Comparison of ENCODE assay signal across 21 cellular contexts in the genomic region with DNA sequence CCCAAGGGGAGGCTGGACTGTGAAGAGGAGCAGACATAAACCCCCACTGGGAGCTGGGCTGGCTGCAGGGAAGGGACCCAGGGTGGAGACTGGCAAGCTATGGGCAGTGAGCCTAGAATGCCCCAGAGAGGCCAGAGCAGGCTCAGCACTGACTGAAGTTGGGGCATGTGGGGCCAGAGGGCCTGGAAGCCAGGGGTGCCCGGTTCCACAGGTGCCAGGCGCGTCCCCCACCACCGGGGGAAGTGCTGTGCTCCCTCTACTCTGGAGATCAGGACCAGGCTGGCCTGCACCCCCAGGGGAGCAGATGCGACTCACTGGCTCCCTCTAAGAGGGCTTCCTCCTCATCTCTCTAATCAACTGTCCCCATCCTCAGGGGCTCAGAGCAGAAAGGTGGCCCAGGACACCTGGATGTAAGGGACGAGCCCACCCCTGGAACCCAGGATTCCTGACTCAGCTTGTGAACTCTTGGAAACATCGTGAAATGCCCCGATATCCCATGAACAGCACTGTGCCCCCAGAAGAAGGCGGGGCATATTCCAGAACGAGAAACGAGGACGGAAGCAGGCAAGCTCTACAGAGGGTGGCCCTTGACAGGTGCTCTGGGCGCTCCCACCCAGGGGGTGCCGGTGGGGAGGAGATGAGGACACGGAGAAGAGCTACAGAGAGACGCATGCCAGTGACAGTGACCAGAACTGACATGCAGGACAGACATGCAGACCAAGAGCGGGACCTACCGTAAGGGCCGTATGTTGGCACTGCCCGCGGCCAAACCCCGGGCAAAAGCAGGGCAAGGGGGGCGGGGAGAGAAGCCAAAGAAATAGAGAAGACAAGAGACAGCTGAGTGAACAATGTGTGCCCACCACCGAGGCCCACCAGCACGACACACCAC. TPM values are rescaled to one million over a fixed set of nuclear protein-coding genes. Genes with fewer than 3 reads are reported as not detected.
DNase-seq lines count a peak whose midpoint lies in the region; ATAC-seq and TF ChIP-seq lines count a peak whose summit lies in the region.
"Had no signal": no experiment of that assay in that cellular context is flagged by ENCODE, and none has a peak within 500 bp of the region (broad histone marks: within the 10 kb centered on the region; RNA-seq: fewer than 3 reads in every experiment).

No MANE protein-coding gene starts in this region.

- no peak overlapping the region for H3K18ac ChIP-seq in H9 (ENCODE audit: insufficient read length, low read depth, low read length)
- no peak overlapping the region for H3K18ac ChIP-seq in neuronal stem cell (ENCODE audit: low read length)
- H3K18ac ChIP-seq in mesendoderm (ENCODE audit: low read length), result no peak overlapping the region

- H3K27ac ChIP-seq in BLaER1, result peak overlapping the region; percentile 73
- no peak overlapping the region for H3K27ac ChIP-seq in H9 (ENCODE audit: insufficient read length, low read depth, low read length)
- peak overlapping the region; percentile 30 to 93 for H3K27ac ChIP-seq in coronary artery
- H3K27ac ChIP-seq in neuronal stem cell (replicated peaks; ENCODE audit: low read length), result no peak overlapping the region
- H3K27ac ChIP-seq in mesendoderm (ENCODE audit: low read depth, low read length), result no peak overlapping the region
- no peak overlapping the region for H3K27ac ChIP-seq in GM23248
- H3K27ac ChIP-seq: neutrophil, VCaP had no signal

- H4K8ac ChIP-seq in H9 (replicated peaks; ENCODE audit: insufficient read length, low read depth, low read length) (no peak overlapping the region), neuronal stem cell (ENCODE audit: low read depth, low read length) (no peak overlapping the region), mesendoderm (ENCODE audit: low read depth, low read length) (no peak overlapping the region)

- H3K4me3 ChIP-seq in BLaER1 (no peak overlapping the region), coronary artery (no peak overlapping the region), neuronal stem cell (ENCODE audit: low read length in 2 of 2) (no peak overlapping the region), mesendoderm (ENCODE audit: low read length) (no peak overlapping the region), GM23248 (no peak overlapping the region)

- no peaks in the 10 kb centered on the region for H3K27me3 Mint-ChIP-seq in H9 (ENCODE audit: low read depth)
- H3K27me3 Mint-ChIP-seq: brain, memory B cell, T-cell had no signal

- H3K9ac ChIP-seq in BLaER1 (no peak overlapping the region; the same call in 1 of the 2 replicates), H9 (ENCODE audit: extremely low read depth, insufficient read length, low read length) (no peak overlapping the region), neuronal stem cell (ENCODE audit: low read depth, low read length, poor library complexity) (no peak overlapping the region), mesendoderm (ENCODE audit: low read length) (no peak overlapping the region), GM23248 (no peak overlapping the region)

- H2AFZ ChIP-seq in H9 (ENCODE audit: low read length) (no peak overlapping the region), neuronal stem cell (ENCODE audit: low read length) (no peak overlapping the region), GM23248 (no peak overlapping the region)

- no peaks in the 10 kb centered on the region for H3K9me2 ChIP-seq in GM23248 (ENCODE audit: insufficient read depth)

- peaks cover 15% of the 10 kb centered on the region for H3F3A ChIP-seq in GM23248 (ENCODE audit: insufficient read depth)

- H3K27me3 ChIP-seq in BLaER1 (no peaks in the 10 kb centered on the region), H9 (ENCODE audit: insufficient read depth, low read length) (no peaks in the 10 kb centered on the region), neuronal stem cell (ENCODE audit: control insufficient read depth in 3 of 3, insufficient read depth in 3 of 3, low read depth in 1 of 3, low read length in 3 of 3) (no peaks in the 10 kb centered on the region), mesendoderm (ENCODE audit: insufficient read depth, low read length, poor library complexity) (no peaks in the 10 kb centered on the region), GM23248 (replicated peaks; ENCODE audit: insufficient read depth) (no peaks in the 10 kb centered on the region)
- H3K27me3 ChIP-seq: neutrophil had no signal

- WGBS in H9 (ENCODE audit: extremely low coverage, insufficient read length, low lambda C conversion rate), result no CpG with 5 or more reads among the region's 25 CpGs
- no CpG with 5 or more reads among the region's 25 CpGs for WGBS in neuronal stem cell (ENCODE audit: extremely low coverage in 2 of 2, insufficient read length in 2 of 2, insufficient replicate concordance in 1 of 2), 2 donors
- WGBS in mesendoderm (ENCODE audit: extremely low coverage, insufficient coverage, low lambda C conversion rate), result no CpG with 5 or more reads among the region's 25 CpGs
- WGBS in GM23248 (ENCODE audit: low coverage in 1 of 2, low lambda C conversion rate in 2 of 2, missing lambda C conversion rate in 2 of 2), 2 experiments, result 86 to 89% methylated on average over 20 to 22 of the region's 25 CpGs

- no peak overlapping the region for H2BK5ac ChIP-seq in H9 (ENCODE audit: insufficient read length, low read length)
- peak overlapping the region; percentile 3 for H2BK5ac ChIP-seq in neuronal stem cell (ENCODE audit: low read length)
- H2BK5ac ChIP-seq in mesendoderm (ENCODE audit: low read length), result no peak overlapping the region

- H3K36me3 ChIP-seq in BLaER1 (peaks cover 49% of the 10 kb centered on the region), neuronal stem cell (replicated peaks in 1 of 2; ENCODE audit: control insufficient read depth in 2 of 2, insufficient read depth in 2 of 2, low read length in 2 of 2) (peaks cover 27 to 48% of the 10 kb centered on the region in 2 donors), mesendoderm (ENCODE audit: control insufficient read depth, insufficient read depth, low read length) (no peaks in the 10 kb centered on the region), GM23248 (ENCODE audit: low read depth) (peaks cover 12% of the 10 kb centered on the region; the same call in 1 of the 2 replicates)

- no peak overlapping the region for H3K4me3 Mint-ChIP-seq in H9
- H3K4me3 Mint-ChIP-seq: brain, memory B cell, T-cell had no signal

- TF ChIP-seq CTCF in H9 (conservative IDR thresholded peaks at IDR 0.05), result peak; percentile 32
- TF ChIP-seq CTCF in coronary artery (IDR thresholded peaks at IDR 0.05), result no peak

- H3K4me1 ChIP-seq in BLaER1 (peaks cover 66% of the 10 kb centered on the region), H9 (ENCODE audit: insufficient read depth, low read length) (peaks cover 4% of the 10 kb centered on the region; the same call in 1 of the 2 replicates), neuronal stem cell (ENCODE audit: control insufficient read depth in 2 of 2, insufficient read depth in 1 of 2, low read depth in 1 of 2, low read length in 2 of 2) (peaks cover 7 to 12% of the 10 kb centered on the region in 2 donors), mesendoderm (ENCODE audit: control insufficient read depth, low read depth, low read length) (peaks cover 3% of the 10 kb centered on the region), GM23248 (ENCODE audit: insufficient read depth) (peaks cover 31% of the 10 kb centered on the region)

- ATAC-seq in HG03439 (IDR thresholded peaks at IDR 0.05; ENCODE audit: unreplicated experiment), result no peak
- ATAC-seq: right cardiac atrium had no signal

- H3T11ph ChIP-seq in H9 (ENCODE audit: low read length), result no peak overlapping the region

- in situ Hi-C loops in GM23248 (cut with MboI), result no loop called here

- no peak overlapping the region for H3K23ac ChIP-seq in H9 (ENCODE audit: insufficient read length, low read depth, low read length)
- peak overlapping the region; percentile 6 for H3K23ac ChIP-seq in neuronal stem cell (ENCODE audit: low read depth, low read length, poor library complexity)
- no peak overlapping the region for H3K23ac ChIP-seq in mesendoderm (ENCODE audit: low read length)

- peaks cover 16 to 24% of the 10 kb centered on the region in 2 experiments for H3K4me1 Mint-ChIP-seq in H9
- H3K4me1 Mint-ChIP-seq: memory B cell had no signal

- peaks cover 2 to 39% (median 28%) of the 10 kb centered on the region in 3 experiments for H3K36me3 Mint-ChIP-seq in H9 (ENCODE audit: insufficient read depth in 1 of 3, low read depth in 3 of 3)

- H3K4ac ChIP-seq in H9 (ENCODE audit: low read depth, low read length) (no peak overlapping the region), neuronal stem cell (ENCODE audit: low read length) (no peak overlapping the region), mesendoderm (ENCODE audit: low read depth, low read length) (no peak overlapping the region)

- DNase-seq in H9 (peak; percentile 53), coronary artery (ENCODE audit: low spot score) (no peak), neuronal stem cell (ENCODE audit: low spot score) (no peak), mesendoderm (no peak), NCI-H2029 (lab: John Stamatoyannopoulos, UW) (no peak), GM23248 (no peak)
- DNase-seq: activated effector memory CD4-positive, alpha-beta T cell treated with anti-CD3 and anti-CD28 coated beads, Interleukin-2, amount 50 U/mL, for 16 hours; effector CD8-positive, alpha-beta T cell; foreskin fibroblast; Karpas-422; NCI-H1436; NCI-H2227 treated with DMSO at 0.1 percent for 48 hours; right cardiac atrium; stimulated activated CD4-positive, alpha-beta T cell treated with anti-CD3 and anti-CD28 coated beads, Interleukin-4, amount 100 ng/mL, for 24 hours; T-cell had no signal

- no peaks in the 10 kb centered on the region for H3K23me2 ChIP-seq in H9 (ENCODE audit: insufficient read length, low read depth, low read length, poor library complexity, severe bottlenecking)

- no peaks in the 10 kb centered on the region for H3K9me3 Mint-ChIP-seq in H9
- H3K9me3 Mint-ChIP-seq: brain, memory B cell, T-cell had no signal

- no peaks in the 10 kb centered on the region for H4K20me1 ChIP-seq in BLaER1
- no peaks in the 10 kb centered on the region for H4K20me1 ChIP-seq in H9 (ENCODE audit: control insufficient read depth, insufficient read depth, insufficient read length)
- H4K20me1 ChIP-seq in GM23248 (ENCODE audit: insufficient read depth), result no peaks in the 10 kb centered on the region

- H2BK20ac ChIP-seq in H9 (ENCODE audit: low read depth, low read length, poor library complexity, severe bottlenecking), result no peak overlapping the region

- no peaks in the 10 kb centered on the region for H3K9me3 ChIP-seq in BLaER1
- H3K9me3 ChIP-seq in H9 (ENCODE audit: control insufficient read depth, low read depth, low read length), result no peaks in the 10 kb centered on the region
- no peaks in the 10 kb centered on the region for H3K9me3 ChIP-seq in neuronal stem cell (replicated peaks in 1 of 2; ENCODE audit: control insufficient read depth in 2 of 2, insufficient read depth in 1 of 2, low read depth in 1 of 2, low read length in 2 of 2)
- H3K9me3 ChIP-seq in GM23248 (ENCODE audit: low read depth), result no peaks in the 10 kb centered on the region
- H3K9me3 ChIP-seq: neutrophil had no signal

- H4K91ac ChIP-seq in H9 (ENCODE audit: insufficient read length, low read depth, low read length), result no peak overlapping the region
- H4K91ac ChIP-seq in neuronal stem cell (ENCODE audit: low read depth, low read length, poor library complexity), result no peak overlapping the region

- peak overlapping the region; percentile 57 for H3K4me2 ChIP-seq in BLaER1
- no peak overlapping the region for H3K4me2 ChIP-seq in H9 (ENCODE audit: insufficient read depth, insufficient read length, low read length)
- no peak overlapping the region for H3K4me2 ChIP-seq in neuronal stem cell (ENCODE audit: insufficient read depth, low read length, poor library complexity, severe bottlenecking)
- no peak overlapping the region for H3K4me2 ChIP-seq in mesendoderm (ENCODE audit: low read length)
- no peak overlapping the region for H3K4me2 ChIP-seq in GM23248 (ENCODE audit: unreplicated experiment)

- H2AK5ac ChIP-seq in H9 (ENCODE audit: insufficient read length, low read length) (no peak overlapping the region), neuronal stem cell (ENCODE audit: low read depth, low read length) (no peak overlapping the region), mesendoderm (ENCODE audit: low read length) (no peak overlapping the region)

- no peak overlapping the region for H4K5ac ChIP-seq in H9 (ENCODE audit: insufficient read length, low read depth, low read length)
- H4K5ac ChIP-seq in mesendoderm (ENCODE audit: low read length), result no peak overlapping the region

- peak overlapping the region in 2 of 3 experiments; percentile 61 to 73; a peak in 2 of 7 replicates for H3K27ac Mint-ChIP-seq in H9

- H3K79me2 ChIP-seq in H9 (ENCODE audit: insufficient read depth, low read length), result no peaks in the 10 kb centered on the region
- no peaks in the 10 kb centered on the region for H3K79me2 ChIP-seq in mesendoderm (ENCODE audit: control insufficient read depth, insufficient read depth, low read length)
- peaks cover under 1% of the 10 kb centered on the region; the same call in 1 of the 2 replicates for H3K79me2 ChIP-seq in GM23248 (ENCODE audit: insufficient read depth)

- no peak overlapping the region for H2BK120ac ChIP-seq in H9 (ENCODE audit: low read depth, low read length, poor library complexity, severe bottlenecking)
- no peak overlapping the region for H2BK120ac ChIP-seq in neuronal stem cell (ENCODE audit: low read depth, low read length)
- H2BK120ac ChIP-seq in mesendoderm (ENCODE audit: low read depth, low read length), result no peak overlapping the region

- H3K14ac ChIP-seq in H9 (ENCODE audit: insufficient read depth, low read length) (no peak overlapping the region; the same call in 1 of the 2 replicates), neuronal stem cell (ENCODE audit: low read length) (no peak overlapping the region)

- no peak overlapping the region for H3K56ac ChIP-seq in H9 (ENCODE audit: insufficient read length, low read depth, low read length)
- H3K56ac ChIP-seq in mesendoderm (ENCODE audit: low read length), result no peak overlapping the region

- H2BK15ac ChIP-seq in H9 (ENCODE audit: low read depth, low read length) (no peak overlapping the region), neuronal stem cell (ENCODE audit: low read length) (no peak overlapping the region), mesendoderm (replicated peaks; ENCODE audit: low read depth) (no peak overlapping the region)

- no peak overlapping the region for H2BK12ac ChIP-seq in H9 (ENCODE audit: insufficient read length, low read depth, low read length)
- H2BK12ac ChIP-seq in neuronal stem cell (ENCODE audit: low read length), result no peak overlapping the region

- no peaks in the 10 kb centered on the region for H3K79me1 ChIP-seq in H9 (ENCODE audit: insufficient read depth, low read depth, low read length, poor library complexity, severe bottlenecking)
- H3K79me1 ChIP-seq in neuronal stem cell (ENCODE audit: low read depth, low read length), result peaks cover 2% of the 10 kb centered on the region
- H3K79me1 ChIP-seq in mesendoderm (ENCODE audit: low read length), result no peaks in the 10 kb centered on the region

RNA-seq across cellular contexts. Expression of a gene that starts 20.4 kb away (rescaled TPM):
- 5.8 and 6.7 TPM in 2 replicates for total RNA-seq in H9 (2021)
- 4.0 TPM for polyA plus RNA-seq in neuronal stem cell (2013, experiment 1 of 2)
- 4.3 TPM for polyA plus RNA-seq in neuronal stem cell (2013, experiment 2 of 2)
- 6.2 TPM for polyA plus RNA-seq in mesendoderm (2013, experiment 1 of 2)
- polyA plus RNA-seq in mesendoderm (2013, experiment 2 of 2), result 6.4 TPM
- total RNA-seq in GM23248 (2014; rRNA removed; shearing (Covaris generic)), result 68.1 and 73.0 TPM in 2 replicates
- 34.6 and 37.1 TPM in 2 replicates for polyA plus RNA-seq in GM23248 (2016; fragmentation: Nextera tagmentation; extraction: Ambion mirVana)

RNA-seq across cellular contexts. Expression of a gene that starts 40.5 kb away (rescaled TPM):
- total RNA-seq in H9 (2021), result 22.1 and 24.1 TPM in 2 replicates
- 10.9 TPM for polyA plus RNA-seq in neuronal stem cell (2013, experiment 1 of 2)
- 11.4 TPM for polyA plus RNA-seq in neuronal stem cell (2013, experiment 2 of 2)
- 2.4 TPM for polyA plus RNA-seq in mesendoderm (2013, experiment 1 of 2)
- polyA plus RNA-seq in mesendoderm (2013, experiment 2 of 2), result 2.4 TPM
- total RNA-seq in GM23248 (2014; rRNA removed; shearing (Covaris generic)), result 5.5 and 28.3 TPM in 2 replicates
- 5.6 and 6.5 TPM in 2 replicates for polyA plus RNA-seq in GM23248 (2016; fragmentation: Nextera tagmentation; extraction: Ambion mirVana)

RNA-seq across cellular contexts. Expression of a gene that starts 50.7 kb away (rescaled TPM):
- total RNA-seq in H9 (2021), result 51.7 and 58.5 TPM in 2 replicates
- 50.9 TPM for polyA plus RNA-seq in neuronal stem cell (2013, experiment 1 of 2)
- 51.3 TPM for polyA plus RNA-seq in neuronal stem cell (2013, experiment 2 of 2)
- 33.7 TPM for polyA plus RNA-seq in mesendoderm (2013, experiment 1 of 2)
- polyA plus RNA-seq in mesendoderm (2013, experiment 2 of 2), result 35.3 TPM
- total RNA-seq in GM23248 (2014; rRNA removed; shearing (Covaris generic)), result 73.2 and 91.0 TPM in 2 replicates
- polyA plus RNA-seq in GM23248 (2016; fragmentation: Nextera tagmentation; extraction: Ambion mirVana), result 82.7 and 83.7 TPM in 2 replicates

Comparison
In these comparisons a context has a peak if more than half of its experiments do, and no peak if none do; other contexts are left out.
1. H3K27ac ChIP-seq: peak in BLaER1 (single experiment) and coronary artery (2 of 2); none in H9 (single experiment), neuronal stem cell (single experiment), mesendoderm (single experiment) and GM23248 (single experiment).